Comparison of ENCODE assay signal across 13 cellular contexts in the genomic region with DNA sequence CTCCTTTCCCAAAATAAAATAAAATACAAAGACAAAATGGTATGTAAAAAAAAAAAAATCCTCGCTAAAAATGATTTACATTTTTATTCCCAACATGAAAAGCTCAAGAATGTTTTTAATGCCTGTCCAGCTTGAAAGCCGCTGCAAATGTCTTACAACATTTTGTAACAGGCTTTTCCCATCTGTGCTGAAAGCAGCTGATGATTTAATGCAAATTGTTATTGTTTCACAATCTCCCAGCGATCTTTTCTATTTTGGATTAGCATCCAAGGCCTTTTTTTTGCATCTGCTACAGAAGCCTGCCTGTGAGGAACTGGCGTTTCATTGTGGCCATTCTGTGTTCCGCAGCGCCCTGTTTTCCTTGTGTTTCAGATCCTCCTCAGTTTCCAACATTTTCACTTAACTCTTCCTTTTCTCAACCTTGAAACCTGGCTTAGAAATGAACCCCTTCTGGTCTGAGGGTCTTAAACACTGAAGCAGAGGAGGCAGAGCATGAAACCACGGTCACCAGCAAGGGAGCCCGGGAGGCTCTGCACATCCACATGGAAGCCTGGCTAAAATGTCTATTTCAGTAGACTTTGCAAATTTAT.
DNase-seq lines count a peak whose midpoint lies in the region; ATAC-seq and TF ChIP-seq lines count a peak whose summit lies in the region.
"Had no signal": no experiment of that assay in that cellular context is flagged by ENCODE, and none has a peak within 500 bp of the region (broad histone marks: within the 10 kb centered on the region; RNA-seq: fewer than 3 reads in every experiment).

No MANE protein-coding gene starts in this region.

- H3K9me3 ChIP-seq in ascending aorta (no peaks in the 10 kb centered on the region), gastrocnemius medialis (no peaks in the 10 kb centered on the region), body of pancreas (peaks cover 0 to 6% (median 0%) of the 10 kb centered on the region in 3 donors)

- H3K4me1 ChIP-seq in ascending aorta, result peaks cover 7 to 29% of the 10 kb centered on the region in 2 donors
- peaks cover 0 to 15% of the 10 kb centered on the region in 2 donors for H3K4me1 ChIP-seq in gastrocnemius medialis
- H3K4me1 ChIP-seq in body of pancreas, result no peaks in the 10 kb centered on the region

- 75 to 88% methylated on average over 8 of the region's 8 CpGs for WGBS in body of pancreas, 2 donors

- H3K27me3 ChIP-seq in ascending aorta, result no peaks in the 10 kb centered on the region
- no peaks in the 10 kb centered on the region for H3K27me3 ChIP-seq in gastrocnemius medialis
- H3K27me3 ChIP-seq in body of pancreas, result no peaks in the 10 kb centered on the region

- H3K27ac ChIP-seq in ascending aorta, result peak overlapping the region; percentile 84 to 85
- H3K27ac ChIP-seq in gastrocnemius medialis, result peak overlapping the region in 3 of 4 donors; percentile 57 to 62 (median 59)
- no peak overlapping the region for H3K27ac ChIP-seq in body of pancreas
- H3K27ac ChIP-seq: VCaP had no signal

- H3K4me3 ChIP-seq in AG10803 (ENCODE audit: low read length), result no peak overlapping the region
- H3K4me3 ChIP-seq in ascending aorta, result peak overlapping the region in 1 of 2 donors; percentile 44
- no peak overlapping the region for H3K4me3 ChIP-seq in gastrocnemius medialis
- no peak overlapping the region for H3K4me3 ChIP-seq in body of pancreas

- intact Hi-C loops in ascending aorta (cut with DNase I) (loop anchor here (1.0 to 10.0 kb wide), 2 partner anchors 24 to 768 kb away; a partner anchor contains a TSS), gastrocnemius medialis (cut with DNase I; ENCODE audit: low total_unique reads) (no loop called here), body of pancreas (cut with DNase I) (no loop called here)

- no peak for TF ChIP-seq POLR2A in gastrocnemius medialis (IDR thresholded peaks at IDR 0.05)
- no peak for TF ChIP-seq POLR2A in body of pancreas (IDR thresholded peaks at IDR 0.05)

- in situ Hi-C loops in gastrocnemius medialis (cut with MboI; ENCODE audit: low sequenced_read_pairs in 4 of 4), result no loop called here

- peak; percentile 57 to 61 for ATAC-seq in gastrocnemius medialis
- no peak for ATAC-seq in HG03442 (IDR thresholded peaks at IDR 0.05; ENCODE audit: unreplicated experiment)
- ATAC-seq in HG03175 (IDR thresholded peaks at IDR 0.05; ENCODE audit: unreplicated experiment), result no peak
- ATAC-seq in body of pancreas, result no peak
- ATAC-seq: naive thymus-derived CD4-positive, alpha-beta T cell had no signal

- H3K36me3 ChIP-seq in ascending aorta, result no peaks in the 10 kb centered on the region
- H3K36me3 ChIP-seq in gastrocnemius medialis, result no peaks in the 10 kb centered on the region
- H3K36me3 ChIP-seq in body of pancreas (replicated peaks in 1 of 2; ENCODE audit: insufficient read depth in 1 of 2, low read depth in 2 of 2), result no peaks in the 10 kb centered on the region

- DNase-seq in AG10803 (ENCODE audit: low read depth), result peak; percentile 94
- peak in 1 of 2 donors; percentile 51 for DNase-seq in ascending aorta (ENCODE audit: low spot score in 2 of 2)
- peak; percentile 58 for DNase-seq in hepatic stellate cell (ENCODE audit: low spot score)
- no peak for DNase-seq in gastrocnemius medialis
- DNase-seq in body of pancreas, result no peak
- DNase-seq in activated T-cell treated with anti-CD3 and anti-CD28 coated beads for 4 hours, result no peak
- DNase-seq: amniotic stem cell; effector memory CD4-positive, alpha-beta T cell; naive thymus-derived CD4-positive, alpha-beta T cell; NCI-H1105 had no signal

- TF ChIP-seq CTCF in AG10803 (conservative IDR thresholded peaks at IDR 0.05; ENCODE audit: low read length) (peak; percentile 20; the same call in 1 of the 2 replicates), ascending aorta (IDR thresholded peaks at IDR 0.05) (no peak), gastrocnemius medialis (IDR thresholded peaks at IDR 0.05 in 4 of 5, conservative IDR thresholded peaks at IDR 0.05 in 1 of 5) (no peak), body of pancreas (IDR thresholded peaks at IDR 0.05) (no peak)

Comparison
In these comparisons a context has a peak if more than half of its experiments do, and no peak if none do; other contexts are left out.
1. DNase-seq: peak in AG10803 (single experiment) and hepatic stellate cell (single experiment); none in gastrocnemius medialis (0 of 2), body of pancreas (0 of 4) and activated T-cell treated with anti-CD3 and anti-CD28 coated beads for 4 hours (single experiment).
2. H3K27ac ChIP-seq: peak in ascending aorta (2 of 2) and gastrocnemius medialis (3 of 4); none in body of pancreas (0 of 4).
3. ATAC-seq: peak in gastrocnemius medialis (2 of 2); none in HG03442 (single experiment), HG03175 (single experiment) and body of pancreas (single experiment).